24 cellular contexts compared by ENCODE assay signal in genomic region chr18:61888622-61889021, GRCh38. TPM values are rescaled to one million over a fixed set of nuclear protein-coding genes. Genes with fewer than 3 reads are reported as not detected.
DNase-seq lines count a peak whose midpoint lies in the region; TF ChIP-seq lines count a peak whose summit lies in the region.
"Had no signal": no experiment of that assay in that cellular context is flagged by ENCODE, and none has a peak within 500 bp of the region (broad histone marks: within the 10 kb centered on the region; RNA-seq: fewer than 3 reads in every experiment).

No MANE protein-coding gene starts in this region.

- H2BK15ac ChIP-seq in mesenchymal stem cell (ENCODE audit: low read depth, poor library complexity, severe bottlenecking) = peak overlapping the region; percentile 40

- no peaks in the 10 kb centered on the region for H3K79me1 ChIP-seq in mesenchymal stem cell (replicated peaks; ENCODE audit: low read length, poor library complexity, severe bottlenecking)

- H2AK5ac ChIP-seq in mesenchymal stem cell (ENCODE audit: low read length, severe bottlenecking) = no peak overlapping the region

- no peak overlapping the region for H4K91ac ChIP-seq in mesenchymal stem cell (ENCODE audit: low read length)

- 100% methylated on average over 5 of the region's 5 CpGs for WGBS in mesenchymal stem cell

- H3K9me3 ChIP-seq in BLaER1 = no peaks in the 10 kb centered on the region
- H3K9me3 ChIP-seq in BLaER1 treated with 17β-estradiol and CSF1 and Interleukin-3, amounts not matched to agents 10 nM and 100 nM (replicated peaks in 1 of 11) = no peaks in the 10 kb centered on the region
- no peaks in the 10 kb centered on the region for H3K9me3 ChIP-seq in mesenchymal stem cell (ENCODE audit: control insufficient read depth, low read length)

- TF ChIP-seq POLR2A in erythroblast (IDR thresholded peaks at IDR 0.05; ENCODE audit: low read length) = no peak

- peaks cover 20% of the 10 kb centered on the region for H3K4me1 ChIP-seq in BLaER1
- H3K4me1 ChIP-seq in BLaER1 treated with 17β-estradiol and CSF1 and Interleukin-3, amounts not matched to agents 10 nM and 100 nM = peaks cover 7 to 21% (median 15%) of the 10 kb centered on the region in 10 experiments; a peak in 18 of 20 replicates
- H3K4me1 ChIP-seq in mesenchymal stem cell (ENCODE audit: control insufficient read depth, insufficient read depth, low read depth, low read length) = peaks cover 6% of the 10 kb centered on the region

- H4K20me1 ChIP-seq in BLaER1 = 0 out of 2 replicates have a peak, but pooled peaks cover 7% of the 10 kb centered on the region
- H4K20me1 ChIP-seq in BLaER1 treated with 17β-estradiol and CSF1 and Interleukin-3, amounts not matched to agents 10 nM and 100 nM = peaks cover 0 to 18% (median 0%) of the 10 kb centered on the region in 11 experiments; a peak in 4 of 22 replicates

- H4K8ac ChIP-seq in mesenchymal stem cell (ENCODE audit: low read length) = no peak overlapping the region

- no peak overlapping the region for H3K14ac ChIP-seq in mesenchymal stem cell (ENCODE audit: low read length in 2 of 2)

- no peak overlapping the region for H3K18ac ChIP-seq in mesenchymal stem cell (ENCODE audit: low read depth in 1 of 2, low read length in 2 of 2)

- H3K23ac ChIP-seq in mesenchymal stem cell (ENCODE audit: low read length in 2 of 2) = no peak overlapping the region

- H2AFZ ChIP-seq in mesenchymal stem cell (ENCODE audit: low read depth, low read length) = no peak overlapping the region

- no peak overlapping the region for H3K9ac ChIP-seq in BLaER1
- no peak overlapping the region for H3K9ac ChIP-seq in BLaER1 treated with 17β-estradiol and CSF1 and Interleukin-3, amounts not matched to agents 10 nM and 100 nM
- H3K9ac ChIP-seq in mesenchymal stem cell (ENCODE audit: low read length) = no peak overlapping the region

- H3K4me3 ChIP-seq in BLaER1 (no peak overlapping the region), mesenchymal stem cell (ENCODE audit: insufficient read depth in 1 of 2, low read depth in 1 of 2, low read length in 2 of 2) (no peak overlapping the region)
- H3K4me3 ChIP-seq in BLaER1 treated with 17β-estradiol and CSF1 and Interleukin-3, amounts not matched to agents 10 nM and 100 nM = no peak overlapping the region
- H3K4me3 ChIP-seq: SK-N-MC had no signal

- H2BK120ac ChIP-seq in mesenchymal stem cell (ENCODE audit: low read depth, low read length) = no peak overlapping the region

- no peak overlapping the region for H2BK5ac ChIP-seq in mesenchymal stem cell (ENCODE audit: low read depth, low read length, poor library complexity, severe bottlenecking)

- H3K4ac ChIP-seq in mesenchymal stem cell (ENCODE audit: low read depth in 1 of 2, low read length in 2 of 2) = no peak overlapping the region

- H3K4me2 ChIP-seq in BLaER1 (peak overlapping the region; percentile 57), mesenchymal stem cell (ENCODE audit: low read length, poor library complexity, severe bottlenecking) (no peak overlapping the region)
- H3K4me2 ChIP-seq in BLaER1 treated with 17β-estradiol and CSF1 and Interleukin-3, amounts not matched to agents 10 nM and 100 nM = peak overlapping the region in 8 of 11 experiments; percentile 8 to 62 (median 47); a peak in 13 of 22 replicates

- H3K27ac ChIP-seq in BLaER1 = no peak overlapping the region
- H3K27ac ChIP-seq in BLaER1 treated with 17β-estradiol and CSF1 and Interleukin-3, amounts not matched to agents 10 nM and 100 nM = no peak overlapping the region
- H3K27ac ChIP-seq in mesenchymal stem cell (ENCODE audit: low read length, poor library complexity, severe bottlenecking) = no peak overlapping the region
- H3K27ac ChIP-seq: HL-60, RWPE1, SK-N-MC had no signal

- peaks cover 16% of the 10 kb centered on the region for H3K27me3 ChIP-seq in BLaER1
- H3K27me3 ChIP-seq in BLaER1 treated with 17β-estradiol and CSF1 and Interleukin-3, amounts not matched to agents 10 nM and 100 nM = peaks cover 17 to 53% (median 22%) of the 10 kb centered on the region in 11 experiments; a peak in 21 of 22 replicates
- H3K27me3 ChIP-seq in mesenchymal stem cell (ENCODE audit: control insufficient read depth in 1 of 2, insufficient read depth in 1 of 2, low read length in 2 of 2) = no peaks in the 10 kb centered on the region

- DNase-seq in dermis microvascular lymphatic vessel endothelial cell (ENCODE audit: low read depth in 2 of 2) (peak; percentile 73 to 77), mesenchymal stem cell (no peak), EL (no peak), erythroblast (lab: John Stamatoyannopoulos, UW) (no peak)
- DNase-seq in activated CD8-positive, alpha-beta memory T cell treated with anti-CD3 and anti-CD28 coated beads for 24 hours = no peak
- DNase-seq: CD8-positive, alpha-beta memory T cell; DMS 273 treated with DMSO at 0.1 percent for 48 hours; DMS79; GF-D8; NCI-H1048; NCI-H1417; NCI-H187; NCI-H2081 treated with DMSO at 0.1 percent for 48 hours; NCI-H2171; NCI-H226; NCI-H510A; NCI-H69; SHP77 treated with DMSO at 0.1 percent for 48 hours had no signal

- H3K36me3 ChIP-seq in BLaER1 (no peaks in the 10 kb centered on the region), mesenchymal stem cell (ENCODE audit: control insufficient read depth in 1 of 2, insufficient read depth in 2 of 2, low read depth in 1 of 2, low read length in 2 of 2) (no peaks in the 10 kb centered on the region)
- no peaks in the 10 kb centered on the region for H3K36me3 ChIP-seq in BLaER1 treated with 17β-estradiol and CSF1 and Interleukin-3, amounts not matched to agents 10 nM and 100 nM

- H2BK12ac ChIP-seq in mesenchymal stem cell (ENCODE audit: low read length in 2 of 2) = no peak overlapping the region

RNA-seq across cellular contexts. Expression of gene RNF152, which starts 4.2 kb away (rescaled TPM):
- 83.6 and 125 TPM in 2 replicates for total RNA-seq in dermis microvascular lymphatic vessel endothelial cell
- 8.3 TPM for polyA plus RNA-seq in mesenchymal stem cell (2013, experiment 1 of 2)
- polyA plus RNA-seq in mesenchymal stem cell (2013, experiment 2 of 2) = 8.2 TPM
- total RNA-seq: OCI-LY7 had no signal
- polyA plus RNA-seq: CD8-positive, alpha-beta memory T cell had no signal

Comparison
In these comparisons a context has a peak if more than half of its experiments do, and no peak if none do; other contexts are left out.
1. DNase-seq: peak in dermis microvascular lymphatic vessel endothelial cell (2 of 2); none in mesenchymal stem cell (single experiment), EL (single experiment), activated CD8-positive, alpha-beta memory T cell treated with anti-CD3 and anti-CD28 coated beads for 24 hours (single experiment) and erythroblast (0 of 2).